14 cellular contexts compared by ENCODE assay signal in genomic region chr14:54809767-54810166, GRCh38.
"Had no signal": no experiment of that assay in that cellular context is flagged by ENCODE, and none has a peak within 500 bp of the region (broad histone marks: within the 10 kb centered on the region; RNA-seq: fewer than 3 reads in every experiment).

No MANE protein-coding gene starts in this region.

- H3K4me3 ChIP-seq: adrenal gland, lower lobe of right lung, right atrium auricular region, stomach, testis had no signal

- H3K36me3 ChIP-seq: adrenal gland, lower lobe of right lung, right atrium auricular region, stomach had no signal

- H3K4me1 ChIP-seq: adrenal gland had no signal

- H3K27ac Mint-ChIP-seq: activated naive CD4-positive, alpha-beta T cell treated with anti-CD3 and anti-CD28 coated beads, Interleukin-2, amount 50 U/mL, for 24 hours; progenitor cell of endocrine pancreas had no signal

- H3K9me3 Mint-ChIP-seq: activated naive CD4-positive, alpha-beta T cell treated with anti-CD3 and anti-CD28 coated beads, Interleukin-2, amount 50 U/mL, for 24 hours; nephron had no signal

- H3K4me3 Mint-ChIP-seq: activated naive CD4-positive, alpha-beta T cell treated with anti-CD3 and anti-CD28 coated beads, Interleukin-2, amount 50 U/mL, for 24 hours; nephron had no signal

- H3K9me3 ChIP-seq: adrenal gland, lower lobe of right lung, right atrium auricular region, stomach, testis had no signal

- H3K27me3 Mint-ChIP-seq: activated naive CD4-positive, alpha-beta T cell treated with anti-CD3 and anti-CD28 coated beads, Interleukin-2, amount 50 U/mL, for 24 hours had no signal

- ATAC-seq: esophagus mucosa, left colon, lower lobe of right lung had no signal

- H3K27me3 ChIP-seq: adrenal gland, right atrium auricular region, testis had no signal

- H3K27ac ChIP-seq: adrenal gland, lower lobe of right lung, right atrium auricular region, stomach, testis had no signal

- H3K36me3 Mint-ChIP-seq: activated naive CD4-positive, alpha-beta T cell treated with anti-CD3 and anti-CD28 coated beads, Interleukin-2, amount 50 U/mL, for 24 hours had no signal

- DNase-seq: activated CD4-positive, CD25-positive, alpha-beta regulatory T cell treated with anti-CD3 and anti-CD28 coated beads, Interleukin-2, amount 50 U/mL, for 72 hours; left colon; lower lobe of right lung; nucleus accumbens; stomach; T-helper 1 cell; T1000; testis had no signal
